In the genomic region with DNA sequence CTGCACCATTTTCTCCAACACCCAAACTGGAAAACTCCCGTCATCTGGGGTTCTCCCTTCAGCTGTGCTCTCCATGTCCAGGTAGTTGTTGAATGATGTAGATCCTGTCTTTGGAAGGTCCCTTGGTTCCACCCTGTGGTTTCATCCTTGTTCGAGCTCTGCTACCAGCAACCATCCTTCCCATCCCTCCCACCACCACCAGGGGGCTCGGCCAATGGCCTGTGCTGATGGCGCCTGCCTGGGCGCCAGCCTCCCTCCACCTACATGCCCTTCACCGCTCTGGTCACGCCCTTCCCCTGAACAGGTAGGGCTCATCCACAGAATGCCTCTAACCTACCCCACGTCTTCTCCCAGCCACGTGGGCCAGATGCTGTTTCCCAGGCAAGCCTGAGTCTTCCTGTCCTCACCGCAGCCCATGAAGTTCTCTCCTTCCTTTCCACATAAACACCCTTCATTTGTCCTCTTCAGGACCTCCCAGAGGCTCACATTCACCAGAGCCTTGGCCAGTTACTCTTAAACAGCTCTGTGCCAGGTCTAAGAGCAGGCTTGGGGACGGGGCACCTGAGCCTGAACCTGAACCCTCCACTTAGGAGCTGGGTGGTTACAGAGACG, we compare ENCODE assay signal across 8 cellular contexts.
DNase-seq lines count a peak whose midpoint lies in the region; ATAC-seq and TF ChIP-seq lines count a peak whose summit lies in the region.

No MANE protein-coding gene starts in this region.

- peaks cover 37% of the 10 kb centered on the region for H3K4me1 Mint-ChIP-seq in CD14-positive monocyte
- H3K4me1 Mint-ChIP-seq in activated naive CD8-positive, alpha-beta T cell treated with anti-CD3 and anti-CD28 coated beads for 36 hours = peaks cover 36% of the 10 kb centered on the region

- TF ChIP-seq CTCF in CD14-positive monocyte (IDR thresholded peaks at IDR 0.05) = peak; percentile 62

- no peak overlapping the region for H3K9ac ChIP-seq in mesendoderm (ENCODE audit: low read length)
- no peak overlapping the region for H3K9ac ChIP-seq in mesenchymal stem cell (ENCODE audit: low read length)

- no peak overlapping the region for H4K8ac ChIP-seq in mesendoderm (ENCODE audit: low read depth, low read length)
- H4K8ac ChIP-seq in mesenchymal stem cell (ENCODE audit: low read length) = no peak overlapping the region

- H2BK5ac ChIP-seq in mesendoderm (ENCODE audit: low read length) (no peak overlapping the region), mesenchymal stem cell (ENCODE audit: low read depth, low read length, poor library complexity, severe bottlenecking) (no peak overlapping the region)

- no peak overlapping the region for H3K18ac ChIP-seq in mesendoderm (ENCODE audit: low read length)
- no peak overlapping the region for H3K18ac ChIP-seq in mesenchymal stem cell (ENCODE audit: low read depth in 1 of 2, low read length in 2 of 2)

- H2BK120ac ChIP-seq in mesendoderm (ENCODE audit: low read depth, low read length) = no peak overlapping the region
- H2BK120ac ChIP-seq in mesenchymal stem cell (ENCODE audit: low read depth, low read length) = no peak overlapping the region

- no CpG with 5 or more reads among the region's 12 CpGs for WGBS in mesendoderm (ENCODE audit: extremely low coverage, insufficient coverage, low lambda C conversion rate)
- WGBS in mesenchymal stem cell = 63% methylated on average over 11 of the region's 12 CpGs

- peaks cover 2 to 5% (median 4%) of the 10 kb centered on the region in 3 donors for H3K27me3 Mint-ChIP-seq in CD14-positive monocyte (ENCODE audit: low read depth in 3 of 3)
- H3K27me3 Mint-ChIP-seq in activated naive CD8-positive, alpha-beta T cell treated with anti-CD3 and anti-CD28 coated beads for 36 hours = peaks cover 5% of the 10 kb centered on the region

- intact Hi-C loops in CD14-positive monocyte (cut with micrococcal nuclease) = no loop called here

- H3K4me3 Mint-ChIP-seq in CD14-positive monocyte = no peak overlapping the region
- no peak overlapping the region for H3K4me3 Mint-ChIP-seq in activated naive CD8-positive, alpha-beta T cell treated with anti-CD3 and anti-CD28 coated beads for 36 hours

- no peak overlapping the region for H2BK15ac ChIP-seq in mesendoderm (replicated peaks; ENCODE audit: low read depth)
- no peak overlapping the region for H2BK15ac ChIP-seq in mesenchymal stem cell (ENCODE audit: low read depth, poor library complexity, severe bottlenecking)

- H2AK5ac ChIP-seq in mesendoderm (ENCODE audit: low read length) = no peak overlapping the region
- no peak overlapping the region for H2AK5ac ChIP-seq in mesenchymal stem cell (ENCODE audit: low read length, severe bottlenecking)

- peaks cover 7 to 12% (median 9%) of the 10 kb centered on the region in 7 donors for H3K9me3 Mint-ChIP-seq in CD14-positive monocyte
- peaks cover 4% of the 10 kb centered on the region for H3K9me3 Mint-ChIP-seq in activated naive CD8-positive, alpha-beta T cell treated with anti-CD3 and anti-CD28 coated beads for 36 hours

- H3K79me1 ChIP-seq in mesendoderm (ENCODE audit: low read length) (no peaks in the 10 kb centered on the region), mesenchymal stem cell (replicated peaks; ENCODE audit: low read length, poor library complexity, severe bottlenecking) (no peaks in the 10 kb centered on the region)

- H3K4me2 ChIP-seq in mesendoderm (ENCODE audit: low read length) = no peak overlapping the region
- H3K4me2 ChIP-seq in mesenchymal stem cell (ENCODE audit: low read length, poor library complexity, severe bottlenecking) = no peak overlapping the region

- no peaks in the 10 kb centered on the region for H3K4me1 ChIP-seq in mesendoderm (ENCODE audit: control insufficient read depth, low read depth, low read length)
- peaks cover 19% of the 10 kb centered on the region for H3K4me1 ChIP-seq in mesenchymal stem cell (ENCODE audit: control insufficient read depth, insufficient read depth, low read depth, low read length)

- no peaks in the 10 kb centered on the region for H3K27me3 ChIP-seq in mesendoderm (ENCODE audit: insufficient read depth, low read length, poor library complexity)
- H3K27me3 ChIP-seq in mesenchymal stem cell (ENCODE audit: control insufficient read depth in 1 of 2, insufficient read depth in 1 of 2, low read length in 2 of 2) = peaks cover 3 to 11% of the 10 kb centered on the region in 2 experiments

- no peaks in the 10 kb centered on the region for H3K36me3 ChIP-seq in mesendoderm (ENCODE audit: control insufficient read depth, insufficient read depth, low read length)
- H3K36me3 ChIP-seq in mesenchymal stem cell (ENCODE audit: control insufficient read depth in 1 of 2, insufficient read depth in 2 of 2, low read depth in 1 of 2, low read length in 2 of 2) = no peaks in the 10 kb centered on the region

- peak overlapping the region in 3 of 7 donors; percentile 12 to 51 (median 47) for H3K27ac Mint-ChIP-seq in CD14-positive monocyte
- no peak overlapping the region for H3K27ac Mint-ChIP-seq in activated naive CD8-positive, alpha-beta T cell treated with anti-CD3 and anti-CD28 coated beads for 36 hours

- H3K56ac ChIP-seq in mesendoderm (ENCODE audit: low read length) = no peak overlapping the region

- H3K27ac ChIP-seq in mesendoderm (ENCODE audit: low read depth, low read length) (no peak overlapping the region), mesenchymal stem cell (ENCODE audit: low read length, poor library complexity, severe bottlenecking) (no peak overlapping the region)

- no peak overlapping the region for H4K91ac ChIP-seq in mesenchymal stem cell (ENCODE audit: low read length)

- H3K36me3 Mint-ChIP-seq in CD14-positive monocyte = no peaks in the 10 kb centered on the region
- H3K36me3 Mint-ChIP-seq in activated naive CD8-positive, alpha-beta T cell treated with anti-CD3 and anti-CD28 coated beads for 36 hours = peaks cover 2% of the 10 kb centered on the region

- no peaks in the 10 kb centered on the region for H3K79me2 ChIP-seq in mesendoderm (ENCODE audit: control insufficient read depth, insufficient read depth, low read length)

- H3K14ac ChIP-seq in mesenchymal stem cell (ENCODE audit: low read length in 2 of 2) = peak overlapping the region in 1 of 2 experiments; percentile 6

- no peak overlapping the region for H2BK12ac ChIP-seq in mesenchymal stem cell (ENCODE audit: low read length in 2 of 2)

- H3K23ac ChIP-seq in mesendoderm (ENCODE audit: low read length) (no peak overlapping the region), mesenchymal stem cell (ENCODE audit: low read length in 2 of 2) (no peak overlapping the region)

- no peaks in the 10 kb centered on the region for H3K9me3 ChIP-seq in mesenchymal stem cell (ENCODE audit: control insufficient read depth, low read length)

- H4K5ac ChIP-seq in mesendoderm (ENCODE audit: low read length) = no peak overlapping the region

- no peak overlapping the region for H3K4ac ChIP-seq in mesendoderm (ENCODE audit: low read depth, low read length)
- H3K4ac ChIP-seq in mesenchymal stem cell (ENCODE audit: low read depth in 1 of 2, low read length in 2 of 2) = no peak overlapping the region

- ATAC-seq in GM19455 (IDR thresholded peaks at IDR 0.05; ENCODE audit: unreplicated experiment) = no peak

- no peak overlapping the region for H3K4me3 ChIP-seq in mesendoderm (ENCODE audit: low read length)
- H3K4me3 ChIP-seq in mesenchymal stem cell (ENCODE audit: insufficient read depth in 1 of 2, low read depth in 1 of 2, low read length in 2 of 2) = no peak overlapping the region

- DNase-seq in CD14-positive monocyte (ENCODE audit: low spot score) (no peak), HT-29 (ENCODE audit: low spot score) (peak; percentile 59), mesendoderm (peak; percentile 72), mesenchymal stem cell (no peak), cerebellar nuclear complex (lab: John Stamatoyannopoulos, UW) (no peak), glomerular visceral epithelial cell (ENCODE audit: extremely low spot score) (no peak)
- DNase-seq in activated naive CD8-positive, alpha-beta T cell treated with anti-CD3 and anti-CD28 coated beads for 36 hours = peak; percentile 55

- H2AFZ ChIP-seq in mesenchymal stem cell (ENCODE audit: low read depth, low read length) = no peak overlapping the region

Comparison
In these comparisons a context has a peak if more than half of its experiments do, and no peak if none do; other contexts are left out.
1. DNase-seq: peak in HT-29 (single experiment), activated naive CD8-positive, alpha-beta T cell treated with anti-CD3 and anti-CD28 coated beads for 36 hours (single experiment) and mesendoderm (single experiment); none in CD14-positive monocyte (single experiment), mesenchymal stem cell (single experiment), cerebellar nuclear complex (0 of 2) and glomerular visceral epithelial cell (single experiment).